14 cellular contexts compared by ENCODE assay signal in the genomic region with DNA sequence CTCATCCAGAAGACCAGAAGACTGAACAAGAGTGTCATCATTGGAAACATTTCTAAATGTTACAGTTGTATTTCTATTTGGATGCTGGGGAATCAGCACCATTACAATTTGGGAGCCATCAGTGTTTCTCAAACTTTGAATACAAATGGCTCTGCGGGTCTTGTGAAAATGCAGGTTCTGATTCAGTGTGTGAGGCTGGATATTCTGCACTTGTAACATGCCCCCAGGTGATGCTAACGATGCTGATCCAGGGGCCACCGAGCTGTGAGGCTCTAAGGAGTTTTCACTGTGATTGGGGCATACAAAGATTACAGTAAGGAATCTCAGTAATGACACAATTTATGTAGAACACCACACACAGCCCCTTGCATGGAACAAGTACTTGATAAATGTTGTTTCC.
DNase-seq lines count a peak whose midpoint lies in the region; ATAC-seq and TF ChIP-seq lines count a peak whose summit lies in the region.
"Had no signal": no experiment of that assay in that cellular context is flagged by ENCODE, and none has a peak within 500 bp of the region (broad histone marks: within the 10 kb centered on the region; RNA-seq: fewer than 3 reads in every experiment).

No MANE protein-coding gene starts in this region.

- no peaks in the 10 kb centered on the region for H4K20me1 ChIP-seq in osteoblast (ENCODE audit: insufficient read depth, low read length)
- H4K20me1 ChIP-seq: BLaER1 had no signal

- H3K4me3 ChIP-seq in right atrium auricular region: no peak overlapping the region
- H3K4me3 ChIP-seq in heart right ventricle: no peak overlapping the region
- no peak overlapping the region for H3K4me3 ChIP-seq in osteoblast (ENCODE audit: insufficient read depth, low read length)
- H3K4me3 ChIP-seq: BLaER1, HAP-1 had no signal

- H3K36me3 ChIP-seq in right atrium auricular region: no peaks in the 10 kb centered on the region
- no peaks in the 10 kb centered on the region for H3K36me3 ChIP-seq in heart right ventricle
- no peaks in the 10 kb centered on the region for H3K36me3 ChIP-seq in osteoblast (ENCODE audit: insufficient read depth, low read length)
- H3K36me3 ChIP-seq: BLaER1, HAP-1 had no signal

- no peak overlapping the region for H2AFZ ChIP-seq in osteoblast (ENCODE audit: low read length)

- TF ChIP-seq CTCF in right atrium auricular region (IDR thresholded peaks at IDR 0.05) (no peak), heart right ventricle (IDR thresholded peaks at IDR 0.05) (no peak), foreskin keratinocyte (conservative IDR thresholded peaks at IDR 0.05) (no peak), osteoblast (IDR thresholded peaks at IDR 0.05; ENCODE audit: extremely low read depth, low read depth, low read length) (no peak)

- peak overlapping the region; percentile 39 for H3K4me2 ChIP-seq in osteoblast (ENCODE audit: insufficient read depth, low read length)
- H3K4me2 ChIP-seq: BLaER1 had no signal

- intact Hi-C loops in heart right ventricle (cut with DNase I): no loop called here

- no peaks in the 10 kb centered on the region for H3K27me3 ChIP-seq in right atrium auricular region
- H3K27me3 ChIP-seq in heart right ventricle: no peaks in the 10 kb centered on the region
- no peaks in the 10 kb centered on the region for H3K27me3 ChIP-seq in foreskin keratinocyte
- H3K27me3 ChIP-seq in osteoblast (ENCODE audit: insufficient read depth, low read length): no peaks in the 10 kb centered on the region
- H3K27me3 ChIP-seq: BLaER1 had no signal

- peaks cover 6 to 21% of the 10 kb centered on the region in 2 donors for H3K9me3 ChIP-seq in right atrium auricular region
- H3K9me3 ChIP-seq in heart right ventricle: peaks cover 0 to 30% (median 11%) of the 10 kb centered on the region in 11 donors
- peaks cover 2% of the 10 kb centered on the region for H3K9me3 ChIP-seq in osteoblast (ENCODE audit: low read depth, low read length)
- H3K9me3 ChIP-seq: Caco-2, HAP-1 had no signal

- no peaks in the 10 kb centered on the region for H3K4me1 ChIP-seq in right atrium auricular region
- H3K4me1 ChIP-seq in heart right ventricle: no peaks in the 10 kb centered on the region
- peaks cover 8% of the 10 kb centered on the region for H3K4me1 ChIP-seq in foreskin keratinocyte
- H3K4me1 ChIP-seq in osteoblast (ENCODE audit: insufficient read depth, low read length): peaks cover 19% of the 10 kb centered on the region
- H3K4me1 ChIP-seq: BLaER1, Caco-2, HAP-1 had no signal

- no peaks in the 10 kb centered on the region for H3K79me2 ChIP-seq in osteoblast (ENCODE audit: insufficient read depth, low read length)

- DNase-seq in right atrium auricular region (ENCODE audit: low spot score) (peak; percentile 1), heart right ventricle (no peak), foreskin keratinocyte (no peak), osteoblast (ENCODE audit: insufficient read length, low spot score, missing footprints) (no peak), GF-D8 (lab: John Stamatoyannopoulos, UW) (no peak)
- DNase-seq: AML-193; Caco-2; CD8-positive, alpha-beta memory T cell had no signal

- ATAC-seq in heart right ventricle (no peak), foreskin keratinocyte (no peak), HG02840 (IDR thresholded peaks at IDR 0.05; ENCODE audit: low FRiP score, unreplicated experiment) (no peak), HG02623 (IDR thresholded peaks at IDR 0.05; ENCODE audit: unreplicated experiment) (no peak), GM19463 (IDR thresholded peaks at IDR 0.05; ENCODE audit: unreplicated experiment) (no peak)

- H3K27ac ChIP-seq in right atrium auricular region (no peak overlapping the region), heart right ventricle (no peak overlapping the region), foreskin keratinocyte (peak overlapping the region; percentile 16), osteoblast (ENCODE audit: low read depth, low read length) (peak overlapping the region; percentile 85)
- H3K27ac ChIP-seq: 22Rv1, BLaER1 had no signal

- WGBS in heart right ventricle, 2 donors: 74 to 80% methylated on average over 3 of the region's 3 CpGs

Comparison
In these comparisons a context has a peak if more than half of its experiments do, and no peak if none do; other contexts are left out.
1. H3K27ac ChIP-seq: peak in foreskin keratinocyte (single experiment) and osteoblast (single experiment); none in right atrium auricular region (0 of 2) and heart right ventricle (0 of 10).